Comparison of ENCODE assay signal across 22 cellular contexts in genomic region chr3:13107661-13108060, GRCh38. TPM values are rescaled to one million over a fixed set of nuclear protein-coding genes. Genes with fewer than 3 reads are reported as not detected.
DNase-seq lines count a peak whose midpoint lies in the region; ATAC-seq and TF ChIP-seq lines count a peak whose summit lies in the region.
"Had no signal": no experiment of that assay in that cellular context is flagged by ENCODE, and none has a peak within 500 bp of the region (broad histone marks: within the 10 kb centered on the region; RNA-seq: fewer than 3 reads in every experiment).

No MANE protein-coding gene starts in this region.

- H3K9me3 Mint-ChIP-seq in IgD-negative memory B cell, result no peaks in the 10 kb centered on the region
- no peaks in the 10 kb centered on the region for H3K9me3 Mint-ChIP-seq in chondrocyte (ENCODE audit: low read depth)
- no peaks in the 10 kb centered on the region for H3K9me3 Mint-ChIP-seq in memory B cell
- H3K9me3 Mint-ChIP-seq: mesothelial cell of epicardium; natural killer cell treated with Interleukin-12 subunit alpha and Interleukin-12 subunit beta and Interleukin-15 and Interleukin-18, amount 100 ng/mL, for 72 hours; T-cell had no signal

- H3K27ac ChIP-seq in 22Rv1, result no peak overlapping the region
- H3K27ac ChIP-seq: pancreas had no signal

- ATAC-seq in memory B cell (ENCODE audit: low read depth), result no peak
- ATAC-seq: K562; natural killer cell treated with Interleukin-12 subunit alpha and Interleukin-12 subunit beta and Interleukin-15 and Interleukin-18, amount 100 ng/mL, for 72 hours; pancreas; T-cell had no signal

- peak; percentile 91 for DNase-seq in chondrocyte (ENCODE audit: low spot score)
- no peak for DNase-seq in memory B cell (ENCODE audit: low spot score in 2 of 2)
- DNase-seq in MV-4-11 (lab: John Stamatoyannopoulos, UW), result no peak
- no peak for DNase-seq in germinal center (ENCODE audit: low spot score)
- no peak for DNase-seq in NCI-H2107 (lab: John Stamatoyannopoulos, UW)
- DNase-seq in activated naive CD4-positive, alpha-beta T cell treated with anti-CD3 and anti-CD28 coated beads, Interleukin-2, amount 50 U/mL, for 16 hours, result no peak
- DNase-seq: activated CD4-positive, alpha-beta T cell treated with anti-CD3 and anti-CD28 coated beads, Interleukin-2, amount 50 U/mL, for 1 hour; activated CD8-positive, alpha-beta memory T cell treated with anti-CD3 and anti-CD28 coated beads, Interleukin-2, amount 50 U/mL, for 4 hours; activated gamma-delta T cell; cortex of kidney; GOT3; NCI-H1694; NCI-H748 treated with DMSO at 0.1 percent for 48 hours; substantia nigra; T-cell had no signal

- H3K27me3 Mint-ChIP-seq in IgD-negative memory B cell, result peaks cover 5% of the 10 kb centered on the region
- peaks cover 22% of the 10 kb centered on the region for H3K27me3 Mint-ChIP-seq in chondrocyte (ENCODE audit: low read depth)
- no peaks in the 10 kb centered on the region for H3K27me3 Mint-ChIP-seq in memory B cell

- H3K27ac Mint-ChIP-seq in IgD-negative memory B cell (peak overlapping the region; percentile 6 to 40 (median 33)), chondrocyte (ENCODE audit: unreplicated experiment) (no peak overlapping the region), memory B cell (peak overlapping the region; percentile 97)
- H3K27ac Mint-ChIP-seq: CD14-positive monocyte; mesothelial cell of epicardium; natural killer cell treated with Interleukin-12 subunit alpha and Interleukin-12 subunit beta and Interleukin-15 and Interleukin-18, amount 100 ng/mL, for 72 hours; T-cell had no signal

- H3K36me3 Mint-ChIP-seq in IgD-negative memory B cell, result peaks cover 4% of the 10 kb centered on the region
- H3K36me3 Mint-ChIP-seq in chondrocyte (ENCODE audit: low read depth), result no peaks in the 10 kb centered on the region
- no peaks in the 10 kb centered on the region for H3K36me3 Mint-ChIP-seq in memory B cell
- H3K36me3 Mint-ChIP-seq: CD14-positive monocyte; mesothelial cell of epicardium; natural killer cell treated with Interleukin-12 subunit alpha and Interleukin-12 subunit beta and Interleukin-15 and Interleukin-18, amount 100 ng/mL, for 72 hours; T-cell had no signal

- no peak overlapping the region for H3K4me3 Mint-ChIP-seq in IgD-negative memory B cell
- no peak overlapping the region for H3K4me3 Mint-ChIP-seq in chondrocyte (ENCODE audit: unreplicated experiment)
- H3K4me3 Mint-ChIP-seq in memory B cell, result no peak overlapping the region
- H3K4me3 Mint-ChIP-seq: CD14-positive monocyte; mesothelial cell of epicardium; natural killer cell treated with Interleukin-12 subunit alpha and Interleukin-12 subunit beta and Interleukin-15 and Interleukin-18, amount 100 ng/mL, for 72 hours; T-cell had no signal

- H3K4me1 Mint-ChIP-seq in IgD-negative memory B cell, result peaks cover 16 to 26% (median 22%) of the 10 kb centered on the region in 3 donors
- no peaks in the 10 kb centered on the region for H3K4me1 Mint-ChIP-seq in chondrocyte (ENCODE audit: low read depth)
- H3K4me1 Mint-ChIP-seq in memory B cell, result peaks cover 26% of the 10 kb centered on the region

- TF ChIP-seq CTCF in 22Rv1 (IDR thresholded peaks at IDR 0.05) (peak; percentile 8; the same call in 1 of the 2 replicates), chondrocyte (IDR thresholded peaks at IDR 0.05) (peak; percentile 10)

RNA-seq across cellular contexts. Expression of gene IQSEC1, which starts 34.4 kb away (rescaled TPM):
- polyA plus RNA-seq in IgD-negative memory B cell, result 52.5 TPM
- total RNA-seq in chondrocyte, result 37.2 to 43.3 TPM (median 38.2 TPM) in 3 replicates
